Comparison of ENCODE assay signal across 3 cellular contexts in genomic region chr6:29970711-29971110, GRCh38.
TF ChIP-seq lines count a peak whose summit lies in the region.

No MANE protein-coding gene starts in this region.

TF ChIP-seq in SK-N-SH, 30 proteins besides CTCF, POLR2A, EP300 and RAD21 (continues in another document):
- TF ChIP-seq REST (IDR thresholded peaks at IDR 0.05; ENCODE audit: low read depth, low read length) (no peak), TEAD4 (IDR thresholded peaks at IDR 0.05; ENCODE audit: borderline replicate concordance, insufficient read depth) (no peak), GATA2 (CRISPR knock-in tag; IDR thresholded peaks at IDR 0.05) (no peak), CHD2 (IDR thresholded peaks at IDR 0.05; ENCODE audit: low read length, partially characterized antibody) (no peak), PBX3 (IDR thresholded peaks at IDR 0.05) (no peak), IRF3 (IDR thresholded peaks at IDR 0.05; ENCODE audit: low read depth, low read length) (no peak), FOXM1 (IDR thresholded peaks at IDR 0.05; ENCODE audit: low read depth) (no peak), ZBTB33 (IDR thresholded peaks at IDR 0.05; ENCODE audit: borderline replicate concordance, low read depth) (no peak), MEF2A (IDR thresholded peaks at IDR 0.05; ENCODE audit: borderline replicate concordance, low read depth) (no peak)

TF ChIP-seq in SK-N-SH treated with all-trans-retinoic acid at 6 μM for 48 hours, 23 proteins besides CTCF, POLR2A, EP300 and RAD21:
- TF ChIP-seq PATZ1 (CRISPR knock-in tag; IDR thresholded peaks at IDR 0.05; ENCODE audit: borderline replicate concordance): no peak
- no peak for TF ChIP-seq POU6F1 (CRISPR knock-in tag; IDR thresholded peaks at IDR 0.05; ENCODE audit: borderline replicate concordance, low read depth)
- TF ChIP-seq ARNTL (CRISPR knock-in tag; IDR thresholded peaks at IDR 0.05; ENCODE audit: borderline replicate concordance, low read depth): no peak
- no peak for TF ChIP-seq ZC3H10 (CRISPR knock-in tag; IDR thresholded peaks at IDR 0.05)
- no peak for TF ChIP-seq ZNF70 (CRISPR knock-in tag; IDR thresholded peaks at IDR 0.05)
- TF ChIP-seq TCF4 (CRISPR knock-in tag; IDR thresholded peaks at IDR 0.05; ENCODE audit: borderline replicate concordance): no peak
- TF ChIP-seq SNAI2 (CRISPR knock-in tag; IDR thresholded peaks at IDR 0.05): no peak
- TF ChIP-seq CSDC2 (CRISPR knock-in tag; IDR thresholded peaks at IDR 0.05): no peak
- no peak for TF ChIP-seq CSRNP3 (CRISPR knock-in tag; IDR thresholded peaks at IDR 0.05)
- no peak for TF ChIP-seq TSHZ2 (CRISPR knock-in tag; IDR thresholded peaks at IDR 0.05)
- no peak for TF ChIP-seq RARB (CRISPR knock-in tag; IDR thresholded peaks at IDR 0.05)
- no peak for TF ChIP-seq BACH2 (CRISPR knock-in tag; IDR thresholded peaks at IDR 0.05; ENCODE audit: borderline replicate concordance)
- TF ChIP-seq PPARA (CRISPR knock-in tag; IDR thresholded peaks at IDR 0.05; ENCODE audit: borderline replicate concordance): no peak
- no peak for TF ChIP-seq TOX (CRISPR knock-in tag; IDR thresholded peaks at IDR 0.05; ENCODE audit: borderline replicate concordance)
- TF ChIP-seq ZFP3 (CRISPR knock-in tag; IDR thresholded peaks at IDR 0.05): no peak
- TF ChIP-seq OSR1 (CRISPR knock-in tag; IDR thresholded peaks at IDR 0.05): no peak

TF ChIP-seq in H1, 55 proteins besides CTCF, POLR2A, EP300 and RAD21:
- TF ChIP-seq FOSL1 (IDR thresholded peaks at IDR 0.05; ENCODE audit: insufficient read depth, low read depth, low read length) (no peak), PHF8 (conservative IDR thresholded peaks at IDR 0.05; ENCODE audit: low read depth, low read length) (no peak), SIN3A (conservative IDR thresholded peaks at IDR 0.05 in 1 of 2, IDR thresholded peaks at IDR 0.05 in 1 of 2; ENCODE audit: low read depth in 1 of 2, low read length in 2 of 2) (no peak), EZH2 (IDR thresholded peaks at IDR 0.05; ENCODE audit: low read depth, low read length, severe bottlenecking) (no peak), JUN (IDR thresholded peaks at IDR 0.05; ENCODE audit: low read depth, low read length) (no peak), RFX5 (IDR thresholded peaks at IDR 0.05; ENCODE audit: borderline replicate concordance, low read depth, low read length) (no peak)
